Comparison of ENCODE assay signal across 8 cellular contexts in genomic region chr4:128862608-128863313, GRCh38. TPM values are rescaled to one million over a fixed set of nuclear protein-coding genes. Genes with fewer than 3 reads are reported as not detected.
DNase-seq lines count a peak whose midpoint lies in the region; ATAC-seq, FAIRE-seq and TF ChIP-seq lines count a peak whose summit lies in the region.

No MANE protein-coding gene starts in this region.

- peak; percentile 20 for DNase-seq in ELR (ENCODE audit: low read depth)
- DNase-seq in RCC 7860 (ENCODE audit: low spot score): peak; percentile 18
- DNase-seq in K562 (ENCODE audit: extremely low read depth in 1 of 4, low spot score in 3 of 4): no peak
- peak; percentile 51 for DNase-seq in stimulated activated CD4-positive, alpha-beta T cell treated with anti-CD3 and anti-CD28 coated beads, Interleukin-15, amount 100 ng/mL, for 24 hours
- no peak for DNase-seq in GF-D8 (lab: John Stamatoyannopoulos, UW)
- no peak for DNase-seq in NCI-H1105 (lab: John Stamatoyannopoulos, UW)
- no peak for DNase-seq in LoVo (ENCODE audit: low spot score)

- peaks cover 7% of the 10 kb centered on the region; the same call in 1 of the 2 replicates for H4K20me1 ChIP-seq in K562 (replicated peaks; ENCODE audit: control insufficient read depth, insufficient read depth, low read length)

- no peak overlapping the region for H3K4me2 ChIP-seq in K562 (ENCODE audit: insufficient read depth, low read length)

- H3K27me3 ChIP-seq in K562 (ENCODE audit: control insufficient read depth in 2 of 2, insufficient read depth in 2 of 2, low read length in 2 of 2): no peaks in the 10 kb centered on the region

- no TSS peak for BruUV-seq in K562 (replicated peaks; lab: Mats Ljungman, UMichigan)

- no peak for TF ChIP-seq EP300 in K562 (IDR thresholded peaks at IDR 0.05; ENCODE audit: low read length)

- intact Hi-C loops in K562 (cut with micrococcal nuclease): loop anchor here (1.0 to 10.0 kb wide), 6 partner anchors 50 to 671 kb away; no protein-coding TSS in a partner anchor

- no peak overlapping the region for H3K27ac ChIP-seq in K562 (ENCODE audit: extremely low read depth, low read depth, low read length)

- H3K4me3 ChIP-seq in K562: no peak overlapping the region

- POLR2A ChIA-PET in K562 (lab: Yijun Ruan, JAX): no interaction called here

- no peak for FAIRE-seq in RCC 7860 (lab: Jason Lieb, UNC)
- no peak for FAIRE-seq in K562 (lab: Jason Lieb, UNC)

- in situ Hi-C loops in K562 (cut with MboI): loop anchor here (25.0 kb wide), 1 partner anchor 675 kb away; no protein-coding TSS in a partner anchor

- H3K9me1 ChIP-seq in K562 (ENCODE audit: control insufficient read depth, insufficient read depth, low read length): no peaks in the 10 kb centered on the region

- no peak for TF ChIP-seq CTCF in K562 (IDR thresholded peaks at IDR 0.05 in 2 of 3, conservative IDR thresholded peaks at IDR 0.05 in 1 of 3; ENCODE audit: insufficient read depth in 2 of 3, low read depth in 1 of 3, low read length in 3 of 3)

- no peak overlapping the region for H2AFZ ChIP-seq in K562 (ENCODE audit: low read depth, low read length)

- H3K4me1 ChIP-seq in K562 (replicated peaks in 1 of 2; ENCODE audit: control insufficient read depth in 2 of 2, insufficient read depth in 2 of 2, low read length in 2 of 2): no peaks in the 10 kb centered on the region

- 0 out of 2 replicates have a peak, but pooled peaks have one; percentile 0 for TF ChIP-seq POLR2A in K562 (conservative IDR thresholded peaks at IDR 0.05)

- CTCF ChIA-PET in K562 (lab: Yijun Ruan, JAX; ENCODE audit: low intra/inter-chr PET ratio): interaction anchor here (1.7 to 2.0 kb wide), 2 partner anchors 409 to 671 kb away, joined by 5 to 9 read pairs; no protein-coding TSS in a partner anchor

- H3K9ac ChIP-seq in K562 (ENCODE audit: insufficient read depth in 1 of 2, low read depth in 2 of 2, low read length in 2 of 2): no peak overlapping the region

- no peak for TF ChIP-seq RAD21 in K562 (CRISPR knock-in tag; conservative IDR thresholded peaks at IDR 0.05 in 1 of 2, IDR thresholded peaks at IDR 0.05 in 1 of 2)

- no peaks in the 10 kb centered on the region for H3K9me3 ChIP-seq in K562 (replicated peaks; ENCODE audit: control insufficient read depth, insufficient read depth, low read depth, low read length)

- ATAC-seq in GM21786 (IDR thresholded peaks at IDR 0.05; ENCODE audit: unreplicated experiment) (peak; percentile 58), K562 (peak; percentile 40)

- H3K36me3 ChIP-seq in K562 (ENCODE audit: control insufficient read depth, insufficient read depth, low read length): peaks cover 99% of the 10 kb centered on the region

- WGBS in K562 (ENCODE audit: insufficient coverage, low coverage, missing lambda C conversion rate): 76% methylated on average over 14 of the region's 14 CpGs

- H3K79me2 ChIP-seq in K562 (ENCODE audit: control insufficient read depth, insufficient read depth, low read length): peaks cover 7% of the 10 kb centered on the region; the same call in 1 of the 3 replicates

TF ChIP-seq in K562, 482 proteins besides CTCF, POLR2A, EP300 and RAD21:
- no peak for TF ChIP-seq ZBTB7A (IDR thresholded peaks at IDR 0.05; ENCODE audit: borderline replicate concordance, control insufficient read depth, low read depth, low read length)
- 0 out of 2 replicates have a peak, but pooled peaks have one; percentile 31 for TF ChIP-seq SUPT5H (IDR thresholded peaks at IDR 0.05)

RNA-seq across cellular contexts. Expression of gene JADE1, which starts 53.3 kb away (rescaled TPM):
- 40.6 and 42.8 TPM in 2 replicates for total RNA-seq in K562 (2011; cell fraction: chromatin; rRNA removed; ENCODE audit: low replicate concordance)
- total RNA-seq in K562 (2011; cell fraction: nucleolus; rRNA removed): 21.5 and 22.1 TPM in 2 replicates
- 31.1 and 35.1 TPM in 2 replicates for total RNA-seq in K562 (2011; cell fraction: nucleoplasm; rRNA removed)
- total RNA-seq in K562 (2014; rRNA removed): 24.2 and 24.4 TPM in 2 replicates
- 29.8 and 32.3 TPM in 2 replicates for total RNA-seq in K562 (2014; rRNA removed; fragmentation: Illumina TruSeq; extraction: Trizol)
- total RNA-seq in K562 (2015; rRNA removed; fragmentation: Illumina TruSeq; extraction: Trizol): 23.5 and 26.5 TPM in 2 replicates
- total RNA-seq in K562 (2021): 37.3 and 37.9 TPM in 2 replicates
- polyA plus RNA-seq in K562 (2011; rRNA removed): 14.4 and 16.6 TPM in 2 replicates
- polyA plus RNA-seq in K562 (2011; cell fraction: cytosol; rRNA removed): 11.4 and 12.2 TPM in 2 replicates
- polyA plus RNA-seq in K562 (2011; cell fraction: nucleus; rRNA removed): 21.5 and 25.9 TPM in 2 replicates
- 17.0 and 21.9 TPM in 2 replicates for polyA plus RNA-seq in K562 (2012)
- 24.0 and 26.5 TPM in 2 replicates for polyA plus RNA-seq in K562 (2014; fragmentation: Illumina TruSeq; extraction: Trizol)
- 10 to 100 TPM in 1 of 2 experiments, 1 to 10 TPM in 1; 8.3 to 10.8 TPM for polyA plus RNA-seq in K562 (2014; fragmentation: Nextera tagmentation; extraction: Ambion mirVana)
- polyA plus RNA-seq in K562 (2014; rRNA removed): 18.5 and 18.6 TPM in 2 replicates
- polyA minus RNA-seq in K562 (2011; rRNA and poly(A)+ RNA removed): 32.5 and 34.1 TPM in 2 replicates
- 13.6 and 14.0 TPM in 2 replicates for polyA minus RNA-seq in K562 (2011; cell fraction: cytosol; rRNA and poly(A)+ RNA removed)
- polyA minus RNA-seq in K562 (2011; cell fraction: nucleus; rRNA and poly(A)+ RNA removed): 21.7 and 22.4 TPM in 2 replicates

Comparison
In these comparisons a context has a peak if more than half of its experiments do, and no peak if none do; other contexts are left out.
1. DNase-seq: peak in ELR (single experiment), RCC 7860 (single experiment) and stimulated activated CD4-positive, alpha-beta T cell treated with anti-CD3 and anti-CD28 coated beads, Interleukin-15, amount 100 ng/mL, for 24 hours (single experiment); none in K562 (0 of 4), GF-D8 (single experiment), NCI-H1105 (single experiment) and LoVo (single experiment).